In genomic region chr2:203492965-203493364, GRCh38 we compare ENCODE assay signal across 18 cellular contexts. TPM values are rescaled to one million over a fixed set of nuclear protein-coding genes. Genes with fewer than 3 reads are reported as not detected.
A peak's percentile ranks its signal among the peaks of the same experiment; 100 is the strongest.
DNase-seq lines count a peak whose midpoint lies in the region; ATAC-seq and TF ChIP-seq lines count a peak whose summit lies in the region.
"Had no signal": no experiment of that assay in that cellular context is flagged by ENCODE, and none has a peak within 500 bp of the region (broad histone marks: within the 10 kb centered on the region; RNA-seq: fewer than 3 reads in every experiment).

No MANE protein-coding gene starts in this region.

- ATAC-seq in GM18868 (IDR thresholded peaks at IDR 0.05; ENCODE audit: unreplicated experiment) (peak; percentile 67), GM21825 (IDR thresholded peaks at IDR 0.05; ENCODE audit: unreplicated experiment) (no peak), HG02798 (IDR thresholded peaks at IDR 0.05; ENCODE audit: poor library complexity, unreplicated experiment) (no peak)

- no peak overlapping the region for H3K27ac ChIP-seq in WERI-Rb-1
- H3K27ac ChIP-seq: thoracic aorta had no signal

- peaks cover 7% of the 10 kb centered on the region for H3K4me1 Mint-ChIP-seq in activated CD4-positive, alpha-beta T cell treated with anti-CD3 and anti-CD28 coated beads, Interleukin-2, amount 10 ng/mL, durations not matched to agents 24 days and 14 days
- H3K4me1 Mint-ChIP-seq in nephron progenitor cell, result peaks cover 21% of the 10 kb centered on the region
- H3K4me1 Mint-ChIP-seq: mesothelial cell of epicardium had no signal

- H3K36me3 ChIP-seq in WERI-Rb-1, result peaks cover 14% of the 10 kb centered on the region
- H3K36me3 ChIP-seq: thoracic aorta had no signal

- H3K27me3 Mint-ChIP-seq in activated CD4-positive, alpha-beta T cell treated with anti-CD3 and anti-CD28 coated beads, Interleukin-2, amount 10 ng/mL, durations not matched to agents 24 days and 14 days, result no peaks in the 10 kb centered on the region
- H3K27me3 Mint-ChIP-seq in nephron progenitor cell (ENCODE audit: low read depth, poor library complexity), result no peaks in the 10 kb centered on the region

- no peak overlapping the region for H3K4me3 Mint-ChIP-seq in activated CD4-positive, alpha-beta T cell treated with anti-CD3 and anti-CD28 coated beads, Interleukin-2, amount 10 ng/mL, durations not matched to agents 24 days and 14 days
- no peak overlapping the region for H3K4me3 Mint-ChIP-seq in nephron progenitor cell
- H3K4me3 Mint-ChIP-seq: mesothelial cell of epicardium had no signal

- intact Hi-C loops in activated CD4-positive, alpha-beta T cell treated with anti-CD3 and anti-CD28 coated beads, Interleukin-2, amount 10 ng/mL, durations not matched to agents 24 days and 14 days (cut with micrococcal nuclease), result loop anchor here (5.0 kb wide), 1 partner anchor 39 kb away; no protein-coding TSS in a partner anchor

- H3K27ac Mint-ChIP-seq in activated CD4-positive, alpha-beta T cell treated with anti-CD3 and anti-CD28 coated beads, Interleukin-2, amount 10 ng/mL, durations not matched to agents 24 days and 14 days, result no peak overlapping the region
- H3K27ac Mint-ChIP-seq in nephron progenitor cell, result peak overlapping the region; percentile 58
- H3K27ac Mint-ChIP-seq: mesothelial cell of epicardium had no signal

- H3K4me3 ChIP-seq in WERI-Rb-1 (ENCODE audit: low read depth, low read length), result no peak overlapping the region
- H3K4me3 ChIP-seq: thoracic aorta had no signal

- TF ChIP-seq CTCF in nephron progenitor cell (IDR thresholded peaks at IDR 0.05), result no peak
- no peak for TF ChIP-seq CTCF in WERI-Rb-1 (IDR thresholded peaks at IDR 0.05; ENCODE audit: low read depth, low read length)

- H3K9me3 ChIP-seq in WERI-Rb-1 (ENCODE audit: severe bottlenecking), result no peaks in the 10 kb centered on the region
- H3K9me3 ChIP-seq: thoracic aorta had no signal

- peaks cover 2% of the 10 kb centered on the region for H3K36me3 Mint-ChIP-seq in activated CD4-positive, alpha-beta T cell treated with anti-CD3 and anti-CD28 coated beads, Interleukin-2, amount 10 ng/mL, durations not matched to agents 24 days and 14 days (ENCODE audit: low read depth)
- peaks cover 50% of the 10 kb centered on the region for H3K36me3 Mint-ChIP-seq in nephron progenitor cell (ENCODE audit: low read depth)

- no peaks in the 10 kb centered on the region for H3K27me3 ChIP-seq in WERI-Rb-1 (ENCODE audit: insufficient read depth, low read depth, severe bottlenecking)

- peak; percentile 41 for DNase-seq in activated CD4-positive, alpha-beta T cell treated with anti-CD3 and anti-CD28 coated beads, Interleukin-2, amount 10 ng/mL, durations not matched to agents 24 days and 14 days
- DNase-seq in activated CD4-positive, alpha-beta T cell treated with anti-CD3 and anti-CD28 coated beads for 48 hours, result no peak
- DNase-seq in astrocyte of the hippocampus (ENCODE audit: low read depth, low spot score) (peak; percentile 42), nephron progenitor cell (no peak), WERI-Rb-1 (no peak)
- DNase-seq: amniotic stem cell; dermis blood vessel endothelial cell; DMS 273 treated with DMSO at 0.1 percent for 48 hours; GOT3; Karpas-422; NCI-H2081; NK-92 treated with Interleukin-12 subunit alpha and Interleukin-12 subunit beta, amount 100 ng/mL, for 24 hours; SIG-M5 had no signal

- H3K9me3 Mint-ChIP-seq in activated CD4-positive, alpha-beta T cell treated with anti-CD3 and anti-CD28 coated beads, Interleukin-2, amount 10 ng/mL, durations not matched to agents 24 days and 14 days, result no peaks in the 10 kb centered on the region
- H3K9me3 Mint-ChIP-seq in nephron progenitor cell, result no peaks in the 10 kb centered on the region
- H3K9me3 Mint-ChIP-seq: mesothelial cell of epicardium had no signal

RNA-seq across cellular contexts. Expression of gene RAPH1, which starts 42.1 kb away (rescaled TPM):
- total RNA-seq in activated CD4-positive, alpha-beta T cell treated with anti-CD3 and anti-CD28 coated beads, Interleukin-2, amount 10 ng/mL, durations not matched to agents 24 days and 14 days, result 6.0 and 6.1 TPM in 2 replicates

Comparison
In these comparisons a context has a peak if more than half of its experiments do, and no peak if none do; other contexts are left out.
1. DNase-seq: peak in activated CD4-positive, alpha-beta T cell treated with anti-CD3 and anti-CD28 coated beads, Interleukin-2, amount 10 ng/mL, durations not matched to agents 24 days and 14 days (single experiment) and astrocyte of the hippocampus (single experiment); none in activated CD4-positive, alpha-beta T cell treated with anti-CD3 and anti-CD28 coated beads for 48 hours (single experiment), nephron progenitor cell (single experiment) and WERI-Rb-1 (single experiment).